Comparison of ENCODE assay signal across 10 cellular contexts in genomic region chr14:61174395-61175386, GRCh38.
DNase-seq lines count a peak whose midpoint lies in the region; ATAC-seq, FAIRE-seq and TF ChIP-seq lines count a peak whose summit lies in the region.
"Had no signal": no experiment of that assay in that cellular context is flagged by ENCODE, and none has a peak within 500 bp of the region (broad histone marks: within the 10 kb centered on the region; RNA-seq: fewer than 3 reads in every experiment).

No MANE protein-coding gene starts in this region.

- H3K27ac Mint-ChIP-seq in nephron progenitor cell, result peak overlapping the region; percentile 3

- H3K36me3 Mint-ChIP-seq in nephron progenitor cell (ENCODE audit: low read depth), result no peaks in the 10 kb centered on the region

- peaks cover 26% of the 10 kb centered on the region for H3K9me3 Mint-ChIP-seq in nephron progenitor cell

- H3K9me2 ChIP-seq in PC-3 (replicated peaks; ENCODE audit: low read length), result no peaks in the 10 kb centered on the region

- peaks cover 35% of the 10 kb centered on the region for H3K4me1 ChIP-seq in PC-3 (ENCODE audit: insufficient read depth, low read length)
- H3K4me1 ChIP-seq in stomach, result peaks cover 0 to 8% (median 3%) of the 10 kb centered on the region in 4 donors
- H3K4me1 ChIP-seq: HAP-1 had no signal

- DNase-seq in H7, result peak; percentile 20
- peak; percentile 68 for DNase-seq in PC-3
- DNase-seq in cardiac fibroblast (ENCODE audit: low read depth in 2 of 2), result peak; percentile 56 to 74
- no peak for DNase-seq in nephron progenitor cell
- no peak for DNase-seq in stomach
- no peak for DNase-seq in GM19239 (ENCODE audit: insufficient read length, low spot score)
- DNase-seq in NCI-H2029 (lab: John Stamatoyannopoulos, UW), result no peak
- DNase-seq: amygdala had no signal

- no peak overlapping the region for H3K4me2 ChIP-seq in PC-3 (ENCODE audit: low read length)

- FAIRE-seq in GM19239 (lab: Jason Lieb, UNC), result no peak

- ATAC-seq in PC-3, result no peak
- no peak for ATAC-seq in GM18511 (IDR thresholded peaks at IDR 0.05; ENCODE audit: unreplicated experiment)

- peak overlapping the region; percentile 2; the same call in 1 of the 2 replicates for H2AFZ ChIP-seq in PC-3 (ENCODE audit: low read length)

- H3K27me3 ChIP-seq in H7 (ENCODE audit: control insufficient read depth, insufficient read depth, low read length), result no peaks in the 10 kb centered on the region
- no peaks in the 10 kb centered on the region for H3K27me3 ChIP-seq in PC-3 (ENCODE audit: low read length)
- no peaks in the 10 kb centered on the region for H3K27me3 ChIP-seq in stomach

- peaks cover 56% of the 10 kb centered on the region for H3K4me1 Mint-ChIP-seq in nephron progenitor cell

- no peaks in the 10 kb centered on the region for H3K27me3 Mint-ChIP-seq in nephron progenitor cell (ENCODE audit: low read depth, poor library complexity)

- no peak overlapping the region for H3K27ac ChIP-seq in PC-3 (ENCODE audit: low read length)
- H3K27ac ChIP-seq in stomach, result no peak overlapping the region

- no peaks in the 10 kb centered on the region for H3K79me2 ChIP-seq in PC-3 (ENCODE audit: low read length)

- no TSS peak for BruUV-seq in PC-3 (replicated peaks; lab: Mats Ljungman, UMichigan)

- H3K4me3 Mint-ChIP-seq in nephron progenitor cell, result no peak overlapping the region

- no peak overlapping the region for H3K9ac ChIP-seq in PC-3 (ENCODE audit: low read length)

- no peaks in the 10 kb centered on the region for H3K9me3 ChIP-seq in PC-3 (ENCODE audit: low read length)
- no peaks in the 10 kb centered on the region for H3K9me3 ChIP-seq in stomach
- H3K9me3 ChIP-seq: HAP-1 had no signal

- no peaks in the 10 kb centered on the region for H3K36me3 ChIP-seq in H7 (replicated peaks; ENCODE audit: control insufficient read depth, insufficient read depth, low read length)
- no peaks in the 10 kb centered on the region for H3K36me3 ChIP-seq in PC-3 (ENCODE audit: low read depth, low read length)
- no peaks in the 10 kb centered on the region for H3K36me3 ChIP-seq in stomach
- H3K36me3 ChIP-seq: HAP-1 had no signal

- intact Hi-C loops in PC-3 (cut with micrococcal nuclease), result loop anchor here (5.0 kb wide), 1 partner anchor 97 kb away; no protein-coding TSS in a partner anchor
- intact Hi-C loops in stomach (cut with DNase I; ENCODE audit: low total_unique reads), result no loop called here

- no peaks in the 10 kb centered on the region for H4K20me1 ChIP-seq in PC-3 (ENCODE audit: low read length)

- H3F3A ChIP-seq in PC-3 (ENCODE audit: low read length, unreplicated experiment), result no peaks in the 10 kb centered on the region

- TF ChIP-seq CTCF in PC-3 (conservative IDR thresholded peaks at IDR 0.05; ENCODE audit: low read depth, low read length), result no peak
- TF ChIP-seq CTCF in cardiac fibroblast (IDR thresholded peaks at IDR 0.05; ENCODE audit: low read depth, low read length), result no peak
- no peak for TF ChIP-seq CTCF in nephron progenitor cell (IDR thresholded peaks at IDR 0.05)
- no peak for TF ChIP-seq CTCF in stomach (IDR thresholded peaks at IDR 0.05)

- no peak for TF ChIP-seq EP300 in stomach (IDR thresholded peaks at IDR 0.05)

- 77 to 84% (median 82%) methylated on average over 11 of the region's 11 CpGs for WGBS in stomach, 5 donors

- H3K4me3 ChIP-seq in H7 (ENCODE audit: insufficient read depth, low read depth, low read length), result no peak overlapping the region
- no peak overlapping the region for H3K4me3 ChIP-seq in PC-3 (ENCODE audit: low read length)
- H3K4me3 ChIP-seq in cardiac fibroblast (replicated peaks in 1 of 2; ENCODE audit: low read depth in 2 of 2, low read length in 2 of 2), result no peak overlapping the region
- H3K4me3 ChIP-seq in stomach, result no peak overlapping the region
- H3K4me3 ChIP-seq: HAP-1 had no signal

- no peak for TF ChIP-seq POLR2A in stomach (IDR thresholded peaks at IDR 0.05)

- POLR2A ChIA-PET in PC-3 (lab: Charles Lee; ENCODE audit: unreplicated experiment), result interaction anchor here (0.5 to 0.6 kb wide), 2 partner anchors 44 to 53 kb away, joined by 3 to 6 read pairs; no protein-coding TSS in a partner anchor

- CTCF ChIA-PET in PC-3 (lab: Charles Lee), result no interaction called here

Comparison
In these comparisons a context has a peak if more than half of its experiments do, and no peak if none do; other contexts are left out.
1. DNase-seq: peak in H7 (single experiment), PC-3 (single experiment) and cardiac fibroblast (2 of 2); none in nephron progenitor cell (single experiment), stomach (single experiment), GM19239 (single experiment) and NCI-H2029 (single experiment).